18 cellular contexts compared by ENCODE assay signal in the genomic region with DNA sequence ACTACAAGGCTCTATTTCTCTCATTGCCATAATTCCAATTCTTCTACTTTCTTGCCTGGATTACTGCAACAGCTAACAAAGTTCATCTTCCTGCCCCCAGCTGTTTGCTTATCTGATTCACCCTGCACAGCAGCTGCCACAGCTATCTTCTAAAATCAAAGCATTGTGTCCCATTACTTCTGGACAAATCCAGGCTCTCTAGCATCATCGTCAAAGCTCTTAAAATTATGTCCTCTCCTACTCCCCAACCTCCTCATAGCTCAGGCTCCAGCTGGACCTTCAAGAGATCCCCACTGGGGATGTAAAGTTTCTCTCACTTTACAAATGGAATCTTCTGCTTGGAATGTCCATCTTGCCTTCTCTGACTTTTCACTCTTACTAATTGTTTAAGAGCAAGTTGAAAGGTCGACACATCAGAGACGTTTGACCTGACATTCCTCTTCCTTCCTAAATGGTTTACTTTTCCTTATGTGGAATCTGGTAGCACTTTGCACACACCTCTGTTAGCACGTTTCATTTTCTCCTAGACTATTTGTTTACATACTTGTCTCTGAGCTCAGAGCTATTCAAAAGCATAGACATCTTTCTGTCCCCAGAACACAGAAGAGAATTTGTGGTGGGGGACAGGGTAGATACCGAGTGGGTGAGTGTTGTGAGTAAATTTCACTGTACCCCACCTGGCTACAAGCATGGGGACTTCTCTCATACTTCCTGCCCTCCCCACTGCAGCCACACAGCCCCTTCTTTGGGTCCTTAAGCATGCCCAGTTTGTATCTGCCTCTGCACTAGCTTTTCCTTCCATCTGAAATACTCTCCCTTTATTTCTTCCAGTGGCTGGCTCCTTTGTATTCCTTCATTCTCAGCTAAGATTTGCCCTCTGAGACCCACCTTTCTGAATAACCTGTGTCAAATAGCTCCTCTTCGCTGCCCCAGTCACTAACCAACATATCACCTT.
A peak's percentile ranks its signal among the peaks of the same experiment; 100 is the strongest.
DNase-seq lines count a peak whose midpoint lies in the region; ATAC-seq, FAIRE-seq and TF ChIP-seq lines count a peak whose summit lies in the region.
"Had no signal": no experiment of that assay in that cellular context is flagged by ENCODE, and none has a peak within 500 bp of the region (broad histone marks: within the 10 kb centered on the region; RNA-seq: fewer than 3 reads in every experiment).

No MANE protein-coding gene starts in this region.

- H2BK120ac ChIP-seq in IMR-90 (ENCODE audit: low read depth, low read length): no peak overlapping the region

- no peak overlapping the region; the same call in 1 of the 2 replicates for H3K4me2 ChIP-seq in IMR-90 (ENCODE audit: low read depth, low read length)
- peak overlapping the region; percentile 52 for H3K4me2 ChIP-seq in astrocyte (ENCODE audit: low read length)

- H4K8ac ChIP-seq in IMR-90 (ENCODE audit: low read depth in 2 of 2, low read length in 2 of 2): no peak overlapping the region

- no peak overlapping the region for H2BK5ac ChIP-seq in IMR-90 (ENCODE audit: low read depth, low read length, poor library complexity, severe bottlenecking)

- intact Hi-C loops in IMR-90 (cut with micrococcal nuclease): no loop called here

- TF ChIP-seq RAD21 in IMR-90 (IDR thresholded peaks at IDR 0.05; ENCODE audit: low read length): no peak

- H3K79me1 ChIP-seq in IMR-90 (ENCODE audit: low read depth in 1 of 2, low read length in 2 of 2): no peaks in the 10 kb centered on the region

- in situ Hi-C loops in IMR-90 (cut with MboI; ENCODE audit: low sequenced_read_pairs): no loop called here

- no TSS peak for BruUV-seq in IMR-90 (replicated peaks; lab: Mats Ljungman, UMichigan)

- no peak overlapping the region for H4K5ac ChIP-seq in IMR-90 (ENCODE audit: low read depth, low read length)

- no peaks in the 10 kb centered on the region for H3K9me3 Mint-ChIP-seq in astrocyte (ENCODE audit: unreplicated experiment)
- H3K9me3 Mint-ChIP-seq: activated naive CD4-positive, alpha-beta T cell treated with anti-CD3 and anti-CD28 coated beads for 36 hours had no signal

- no peaks in the 10 kb centered on the region for H3K36me3 Mint-ChIP-seq in astrocyte (ENCODE audit: low read depth, unreplicated experiment)

- TF ChIP-seq CTCF in IMR-90 (conservative IDR thresholded peaks at IDR 0.05; ENCODE audit: low read depth, low read length) (no peak), astrocyte (IDR thresholded peaks at IDR 0.05; ENCODE audit: insufficient read depth, low read depth, low read length) (no peak)

- no peak overlapping the region for H2AK5ac ChIP-seq in IMR-90 (ENCODE audit: low read depth, low read length)

- dilution Hi-C loops in IMR-90 (cut with HindIII; ENCODE audit: low sequenced_read_pairs, unreplicated experiment): no loop called here

- H2AFZ ChIP-seq in IMR-90 (replicated peaks; ENCODE audit: low read length, poor library complexity): peak overlapping the region; percentile 71
- H2AFZ ChIP-seq in astrocyte (ENCODE audit: low read depth, low read length): no peak overlapping the region

- H3K4me3 ChIP-seq in IMR-90 (ENCODE audit: insufficient read depth, low read depth, low read length) (no peak overlapping the region), astrocyte (ENCODE audit: insufficient read depth, low read depth, low read length) (no peak overlapping the region), skeletal muscle tissue (ENCODE audit: low read length in 3 of 3) (no peak overlapping the region)

- no peak overlapping the region for H3K23ac ChIP-seq in IMR-90 (ENCODE audit: low read depth, low read length)

- FAIRE-seq in astrocyte (lab: Jason Lieb, UNC): no peak
- FAIRE-seq: GM19239 had no signal

- no peak overlapping the region for H3K27ac ChIP-seq in IMR-90 (ENCODE audit: insufficient read depth, low read length)
- no peak overlapping the region for H3K27ac ChIP-seq in astrocyte (ENCODE audit: low read depth, low read length)
- H3K27ac ChIP-seq in layer of hippocampus (ENCODE audit: low read depth, low read length): peak overlapping the region; percentile 3
- H3K27ac ChIP-seq in skeletal muscle tissue (ENCODE audit: low read depth, low read length): peak overlapping the region; percentile 28
- H3K27ac ChIP-seq: foreskin keratinocyte, neutrophil had no signal

- H3K4me1 Mint-ChIP-seq in astrocyte (ENCODE audit: low read depth, unreplicated experiment): no peaks in the 10 kb centered on the region

- H3K4me1 ChIP-seq in IMR-90 (ENCODE audit: control insufficient read depth, insufficient read depth, low read length) (peaks cover 2% of the 10 kb centered on the region; the same call in 1 of the 2 replicates), astrocyte (ENCODE audit: insufficient read depth, low read length) (peaks cover 9% of the 10 kb centered on the region), skeletal muscle tissue (ENCODE audit: control insufficient read depth in 3 of 3, insufficient read depth in 3 of 3, low read length in 3 of 3) (peaks cover 27 to 36% (median 33%) of the 10 kb centered on the region in 3 donors)
- H3K4me1 ChIP-seq: foreskin keratinocyte had no signal

- TF ChIP-seq POLR2A in IMR-90 (IDR thresholded peaks at IDR 0.05; ENCODE audit: low read depth, low read length): no peak

- H3K27me3 Mint-ChIP-seq in astrocyte (ENCODE audit: low read depth, unreplicated experiment): no peaks in the 10 kb centered on the region

- H4K20me1 ChIP-seq in IMR-90 (ENCODE audit: insufficient read depth, low read length) (no peaks in the 10 kb centered on the region), astrocyte (ENCODE audit: insufficient read depth, low read length) (no peaks in the 10 kb centered on the region)

- H3K9ac ChIP-seq in IMR-90 (ENCODE audit: low read depth, low read length) (no peak overlapping the region), astrocyte (ENCODE audit: low read length) (no peak overlapping the region), skeletal muscle tissue (ENCODE audit: low read depth in 1 of 3, low read length in 3 of 3) (no peak overlapping the region)

- no peaks in the 10 kb centered on the region for H3K9me3 ChIP-seq in IMR-90 (ENCODE audit: control insufficient read depth, insufficient read depth, low read length)
- H3K9me3 ChIP-seq in astrocyte (ENCODE audit: insufficient read depth, low read depth, low read length): no peaks in the 10 kb centered on the region
- H3K9me3 ChIP-seq in skeletal muscle tissue (ENCODE audit: control insufficient read depth in 3 of 3, low read length in 3 of 3): no peaks in the 10 kb centered on the region
- H3K9me3 ChIP-seq: neutrophil had no signal

- H3K4ac ChIP-seq in IMR-90 (ENCODE audit: low read depth, low read length): no peak overlapping the region

- no peaks in the 10 kb centered on the region for H3K79me2 ChIP-seq in astrocyte (ENCODE audit: insufficient read depth, low read length)

- no peak overlapping the region for H2AK9ac ChIP-seq in IMR-90 (replicated peaks; ENCODE audit: low read depth, low read length, poor library complexity)

- no peak overlapping the region for H2BK15ac ChIP-seq in IMR-90 (ENCODE audit: low read depth, low read length)

- no peak overlapping the region for H2BK20ac ChIP-seq in IMR-90 (ENCODE audit: low read depth, low read length)

- DNase-seq in IMR-90 (no peak), astrocyte (ENCODE audit: low read depth) (no peak), RPMI8226 (no peak), hepatic stellate cell (ENCODE audit: low spot score) (no peak), superior temporal gyrus (ENCODE audit: extremely low spot score) (no peak)
- DNase-seq: activated CD4-positive, alpha-beta T cell treated with anti-CD3 and anti-CD28 coated beads for 1 hour; activated naive CD4-positive, alpha-beta T cell treated with anti-CD3 and anti-CD28 coated beads for 36 hours; DMS 273 treated with DMSO at 0.1 percent for 48 hours; effector memory CD4-positive, alpha-beta T cell; foreskin keratinocyte; NCI-H1105; NCI-H2171 treated with DMSO at 0.1 percent for 48 hours; stimulated activated naive CD4-positive, alpha-beta T cell had no signal

- CTCF ChIA-PET in IMR-90 (lab: Yijun Ruan, JAX): no interaction called here

- H3K18ac ChIP-seq in IMR-90 (ENCODE audit: low read depth, low read length): no peak overlapping the region

- WGBS in IMR-90 (ENCODE audit: extremely low coverage in 2 of 2, insufficient read length in 1 of 2), 2 experiments: no CpG with 5 or more reads among the region's 6 CpGs

- H3K27me3 ChIP-seq in IMR-90 (ENCODE audit: control insufficient read depth, insufficient read depth, low read length) (no peaks in the 10 kb centered on the region), astrocyte (ENCODE audit: insufficient read depth, low read length) (no peaks in the 10 kb centered on the region), layer of hippocampus (ENCODE audit: control insufficient read depth, insufficient read depth, low read length) (no peaks in the 10 kb centered on the region), skeletal muscle tissue (ENCODE audit: control insufficient read depth in 3 of 3, insufficient read depth in 3 of 3, low read length in 3 of 3) (no peaks in the 10 kb centered on the region)
- H3K27me3 ChIP-seq: foreskin keratinocyte, neutrophil had no signal

- H4K91ac ChIP-seq in IMR-90 (ENCODE audit: insufficient read depth, low read depth, low read length): no peak overlapping the region

- peak overlapping the region; percentile 0; the same call in 1 of the 2 replicates for H3K56ac ChIP-seq in IMR-90 (ENCODE audit: extremely low read depth, insufficient read depth, low read length)

- no peak overlapping the region for H3K14ac ChIP-seq in IMR-90 (replicated peaks; ENCODE audit: low read depth, low read length)

- H3K36me3 ChIP-seq in IMR-90 (ENCODE audit: control insufficient read depth, insufficient read depth, low read length): no peaks in the 10 kb centered on the region
- no peaks in the 10 kb centered on the region for H3K36me3 ChIP-seq in astrocyte (ENCODE audit: insufficient read depth, low read length)
- H3K36me3 ChIP-seq in skeletal muscle tissue (ENCODE audit: control insufficient read depth in 3 of 3, insufficient read depth in 3 of 3, low read length in 3 of 3): no peaks in the 10 kb centered on the region
- H3K36me3 ChIP-seq: neutrophil had no signal

- H3K9me1 ChIP-seq in IMR-90 (ENCODE audit: insufficient read depth, low read length): no peaks in the 10 kb centered on the region

- H3K27ac Mint-ChIP-seq in astrocyte (ENCODE audit: unreplicated experiment): no peak overlapping the region
- H3K27ac Mint-ChIP-seq: activated naive CD4-positive, alpha-beta T cell treated with anti-CD3 and anti-CD28 coated beads for 36 hours had no signal

- ATAC-seq in IMR-90 (ENCODE audit: low read depth) (no peak), GM18858 (IDR thresholded peaks at IDR 0.05; ENCODE audit: unreplicated experiment) (no peak)
- ATAC-seq: foreskin keratinocyte had no signal

- POLR2A ChIA-PET in IMR-90 (lab: Charles Lee; ENCODE audit: unreplicated experiment): no interaction called here

- no peak overlapping the region for H3K4me3 Mint-ChIP-seq in astrocyte (ENCODE audit: unreplicated experiment)
- H3K4me3 Mint-ChIP-seq: activated naive CD4-positive, alpha-beta T cell treated with anti-CD3 and anti-CD28 coated beads for 36 hours had no signal

TF ChIP-seq in IMR-90, 13 proteins besides CTCF, POLR2A, EP300 and RAD21 (continues in another document):
- TF ChIP-seq FOS (IDR thresholded peaks at IDR 0.05; ENCODE audit: low read depth, low read length) (no peak), CHD1 (IDR thresholded peaks at IDR 0.05; ENCODE audit: low read depth, low read length) (no peak), RFX5 (IDR thresholded peaks at IDR 0.05; ENCODE audit: low read depth, low read length) (no peak), MAZ (IDR thresholded peaks at IDR 0.05; ENCODE audit: borderline replicate concordance, low read depth, low read length) (no peak)

Comparison
In these comparisons a context has a peak if more than half of its experiments do, and no peak if none do; other contexts are left out.
1. H3K27ac ChIP-seq: peak in layer of hippocampus (single experiment) and skeletal muscle tissue (single experiment); none in IMR-90 (single experiment) and astrocyte (single experiment).